19 cellular contexts compared by ENCODE assay signal in genomic region chr14:88181072-88181471, GRCh38.
DNase-seq lines count a peak whose midpoint lies in the region; ATAC-seq and TF ChIP-seq lines count a peak whose summit lies in the region.
"Had no signal": no experiment of that assay in that cellular context is flagged by ENCODE, and none has a peak within 500 bp of the region (broad histone marks: within the 10 kb centered on the region; RNA-seq: fewer than 3 reads in every experiment).

No MANE protein-coding gene starts in this region.

- POLR2A ChIA-PET in activated CD4-positive, alpha-beta memory T cell treated with anti-CD3 and anti-CD28 coated beads, Interleukin-2, amount 10 ng/mL, durations not matched to agents 7 days and 5 days (lab: Charles Lee), result interaction anchor here (0.6 to 0.9 kb wide), 2 partner anchors 8 to 167 kb away, joined by 3 read pairs; no protein-coding TSS in a partner anchor
- POLR2A ChIA-PET in activated CD4-positive, alpha-beta memory T cell treated with anti-CD3 and anti-CD28 coated beads for 36 hours (lab: Charles Lee), result no interaction called here

- H2AFZ ChIP-seq in Loucy (ENCODE audit: low read length), result peak overlapping the region; percentile 71; the same call in 1 of the 2 replicates

- CTCF ChIA-PET in activated CD4-positive, alpha-beta memory T cell treated with anti-CD3 and anti-CD28 coated beads, Interleukin-2, amount 10 ng/mL, durations not matched to agents 7 days and 5 days (lab: Charles Lee), result interaction anchor here (1.0 to 2.9 kb wide), 3 partner anchors 9 to 234 kb away, joined by 4 to 15 read pairs (median 10); no protein-coding TSS in a partner anchor
- CTCF ChIA-PET in activated CD4-positive, alpha-beta memory T cell treated with anti-CD3 and anti-CD28 coated beads for 36 hours (lab: Charles Lee), result no interaction called here

- peak; percentile 19 for DNase-seq in activated CD4-positive, alpha-beta memory T cell treated with anti-CD3 and anti-CD28 coated beads, Interleukin-2, amount 10 ng/mL, durations not matched to agents 7 days and 5 days
- no peak for DNase-seq in activated CD4-positive, alpha-beta memory T cell treated with anti-CD3 and anti-CD28 coated beads for 36 hours
- DNase-seq in memory B cell (ENCODE audit: low spot score in 2 of 2), result no peak
- no peak for DNase-seq in posterior vena cava (ENCODE audit: low spot score)
- DNase-seq in BE2C, result no peak
- DNase-seq: adrenal gland; CD4-positive, alpha-beta T cell; effector memory CD4-positive, alpha-beta T cell; midbrain; NCI-H187 treated with DMSO at 0.1 percent for 48 hours; NCI-H446 treated with DMSO at 0.1 percent for 48 hours; substantia nigra had no signal

- no peaks in the 10 kb centered on the region for H3K27me3 Mint-ChIP-seq in activated CD4-positive, alpha-beta memory T cell treated with anti-CD3 and anti-CD28 coated beads, Interleukin-2, amount 10 ng/mL, durations not matched to agents 7 days and 5 days
- H3K27me3 Mint-ChIP-seq in activated CD4-positive, alpha-beta memory T cell treated with anti-CD3 and anti-CD28 coated beads for 36 hours, result no peaks in the 10 kb centered on the region
- no peaks in the 10 kb centered on the region for H3K27me3 Mint-ChIP-seq in memory B cell
- H3K27me3 Mint-ChIP-seq: CD4-positive, alpha-beta T cell; central memory CD8-positive, alpha-beta T cell had no signal

- H3K4me3 ChIP-seq in Loucy (ENCODE audit: low read length, poor library complexity, severe bottlenecking) (no peak overlapping the region), BE2C (ENCODE audit: low read depth, low read length) (no peak overlapping the region)
- H3K4me3 ChIP-seq: adrenal gland, right atrium auricular region had no signal

- no peaks in the 10 kb centered on the region for H3K4me1 ChIP-seq in Loucy (ENCODE audit: insufficient read depth, low read length, poor library complexity, severe bottlenecking)
- no peaks in the 10 kb centered on the region for H3K4me1 ChIP-seq in BE2C
- H3K4me1 ChIP-seq: adrenal gland, right atrium auricular region had no signal

- no peaks in the 10 kb centered on the region for H3K9me3 Mint-ChIP-seq in activated CD4-positive, alpha-beta memory T cell treated with anti-CD3 and anti-CD28 coated beads, Interleukin-2, amount 10 ng/mL, durations not matched to agents 7 days and 5 days
- no peaks in the 10 kb centered on the region for H3K9me3 Mint-ChIP-seq in activated CD4-positive, alpha-beta memory T cell treated with anti-CD3 and anti-CD28 coated beads for 36 hours
- no peaks in the 10 kb centered on the region for H3K9me3 Mint-ChIP-seq in memory B cell
- H3K9me3 Mint-ChIP-seq: activated T-helper 1 cell treated with anti-CD3 and anti-CD28 coated beads, Interleukin-12 subunit alpha, Interleukin-12 subunit beta, Interleukin-2, Interleukin-4 antibody, amounts not matched to agents 30 ng/mL and 10 ng/mL and 1 ng/mL, durations not matched to agents 14 hours and 24 hours and 36 hours; CD4-positive, alpha-beta T cell; central memory CD8-positive, alpha-beta T cell had no signal

- H3K36me3 Mint-ChIP-seq in activated CD4-positive, alpha-beta memory T cell treated with anti-CD3 and anti-CD28 coated beads, Interleukin-2, amount 10 ng/mL, durations not matched to agents 7 days and 5 days (ENCODE audit: low read depth), result no peaks in the 10 kb centered on the region
- no peaks in the 10 kb centered on the region for H3K36me3 Mint-ChIP-seq in activated CD4-positive, alpha-beta memory T cell treated with anti-CD3 and anti-CD28 coated beads for 36 hours
- H3K36me3 Mint-ChIP-seq in memory B cell, result no peaks in the 10 kb centered on the region

- H3K27ac Mint-ChIP-seq in activated CD4-positive, alpha-beta memory T cell treated with anti-CD3 and anti-CD28 coated beads, Interleukin-2, amount 10 ng/mL, durations not matched to agents 7 days and 5 days, result no peak overlapping the region
- H3K27ac Mint-ChIP-seq in activated CD4-positive, alpha-beta memory T cell treated with anti-CD3 and anti-CD28 coated beads for 36 hours, result no peak overlapping the region
- peak overlapping the region; percentile 75 for H3K27ac Mint-ChIP-seq in memory B cell
- H3K27ac Mint-ChIP-seq: activated T-helper 1 cell treated with anti-CD3 and anti-CD28 coated beads, Interleukin-12 subunit alpha, Interleukin-12 subunit beta, Interleukin-2, Interleukin-4 antibody, amounts not matched to agents 30 ng/mL and 10 ng/mL and 1 ng/mL, durations not matched to agents 14 hours and 24 hours and 36 hours; CD4-positive, alpha-beta T cell had no signal

- ATAC-seq in GM21529 (IDR thresholded peaks at IDR 0.05; ENCODE audit: unreplicated experiment) (peak; percentile 78), memory B cell (ENCODE audit: low read depth) (peak; percentile 85), HG03457 (IDR thresholded peaks at IDR 0.05; ENCODE audit: unreplicated experiment) (no peak)

- H3K36me3 ChIP-seq in Loucy (ENCODE audit: insufficient read depth, low read length) (no peaks in the 10 kb centered on the region), BE2C (no peaks in the 10 kb centered on the region)
- H3K36me3 ChIP-seq: adrenal gland, neutrophil, right atrium auricular region had no signal

- H3F3A ChIP-seq in Loucy (ENCODE audit: low read depth), result no peaks in the 10 kb centered on the region

- TF ChIP-seq CTCF in Loucy (conservative IDR thresholded peaks at IDR 0.05; ENCODE audit: low read length) (no peak), BE2C (IDR thresholded peaks at IDR 0.05; ENCODE audit: low read depth, low read length) (no peak)

- H3K4me1 Mint-ChIP-seq in activated CD4-positive, alpha-beta memory T cell treated with anti-CD3 and anti-CD28 coated beads, Interleukin-2, amount 10 ng/mL, durations not matched to agents 7 days and 5 days, result peaks cover 13% of the 10 kb centered on the region
- peaks cover 2% of the 10 kb centered on the region for H3K4me1 Mint-ChIP-seq in activated CD4-positive, alpha-beta memory T cell treated with anti-CD3 and anti-CD28 coated beads for 36 hours (ENCODE audit: low read depth)
- H3K4me1 Mint-ChIP-seq in memory B cell, result peaks cover 25% of the 10 kb centered on the region

- H4K20me1 ChIP-seq in Loucy (ENCODE audit: insufficient read depth, low read length, poor library complexity, severe bottlenecking), result no peaks in the 10 kb centered on the region

- no peaks in the 10 kb centered on the region for H3K79me2 ChIP-seq in Loucy (ENCODE audit: insufficient read depth, low read length)

- H3K4me2 ChIP-seq in Loucy (ENCODE audit: low read depth, low read length, poor library complexity, severe bottlenecking), result no peak overlapping the region

- no peaks in the 10 kb centered on the region for H3K9me2 ChIP-seq in Loucy (replicated peaks; ENCODE audit: low read depth, low read length)

- H3K9ac ChIP-seq in Loucy (ENCODE audit: low read depth, low read length, poor library complexity, severe bottlenecking), result no peak overlapping the region

- H3K4me3 Mint-ChIP-seq in activated CD4-positive, alpha-beta memory T cell treated with anti-CD3 and anti-CD28 coated beads, Interleukin-2, amount 10 ng/mL, durations not matched to agents 7 days and 5 days, result no peak overlapping the region
- no peak overlapping the region for H3K4me3 Mint-ChIP-seq in activated CD4-positive, alpha-beta memory T cell treated with anti-CD3 and anti-CD28 coated beads for 36 hours
- H3K4me3 Mint-ChIP-seq in memory B cell, result peak overlapping the region; percentile 70
- H3K4me3 Mint-ChIP-seq: activated T-helper 1 cell treated with anti-CD3 and anti-CD28 coated beads, Interleukin-12 subunit alpha, Interleukin-12 subunit beta, Interleukin-2, Interleukin-4 antibody, amounts not matched to agents 30 ng/mL and 10 ng/mL and 1 ng/mL, durations not matched to agents 14 hours and 24 hours and 36 hours; CD4-positive, alpha-beta T cell; central memory CD8-positive, alpha-beta T cell had no signal

- H3K9me3 ChIP-seq in Loucy (ENCODE audit: insufficient read depth, low read depth, low read length) (no peaks in the 10 kb centered on the region), BE2C (no peaks in the 10 kb centered on the region)
- H3K9me3 ChIP-seq: adrenal gland, neutrophil, right atrium auricular region had no signal

- intact Hi-C loops in activated CD4-positive, alpha-beta memory T cell treated with anti-CD3 and anti-CD28 coated beads for 36 hours (cut with micrococcal nuclease), result loop anchor here (10.0 kb wide), 1 partner anchor 204 kb away; the partner anchor contains the start of gene SPATA7
- intact Hi-C loops in posterior vena cava (cut with DNase I), result no loop called here

- H3K27me3 ChIP-seq in Loucy (ENCODE audit: insufficient read depth, low read length, poor library complexity, severe bottlenecking) (no peaks in the 10 kb centered on the region), BE2C (no peaks in the 10 kb centered on the region)
- H3K27me3 ChIP-seq: adrenal gland, neutrophil, right atrium auricular region had no signal
